Comparison of ENCODE assay signal across 8 cellular contexts in genomic region chr17:28849281-28849680, GRCh38. TPM values are rescaled to one million over a fixed set of nuclear protein-coding genes. Genes with fewer than 3 reads are reported as not detected.
DNase-seq lines count a peak whose midpoint lies in the region; ATAC-seq and TF ChIP-seq lines count a peak whose summit lies in the region.
"Had no signal": no experiment of that assay in that cellular context is flagged by ENCODE, and none has a peak within 500 bp of the region (broad histone marks: within the 10 kb centered on the region; RNA-seq: fewer than 3 reads in every experiment).

No MANE protein-coding gene starts in this region.

- TF ChIP-seq CTCF in CD14-positive monocyte (IDR thresholded peaks at IDR 0.05), result peak; percentile 11
- peak; percentile 15 for TF ChIP-seq CTCF in GM12864 (IDR thresholded peaks at IDR 0.05; ENCODE audit: low read depth, low read length, missing control alignments)
- TF ChIP-seq CTCF in RWPE2 (IDR thresholded peaks at IDR 0.05; ENCODE audit: poor library complexity, severe bottlenecking), result no peak
- TF ChIP-seq CTCF in fibroblast of villous mesenchyme (IDR thresholded peaks at IDR 0.05; ENCODE audit: insufficient read depth, low read depth, low read length), result peak; percentile 10

- H3K4me3 ChIP-seq in GM12864 (ENCODE audit: low read depth, low read length), result no peak overlapping the region
- H3K4me3 ChIP-seq in RWPE2 (ENCODE audit: severe bottlenecking), result no peak overlapping the region
- no peak overlapping the region for H3K4me3 ChIP-seq in fibroblast of villous mesenchyme (ENCODE audit: low read depth, low read length)

- H3K4me1 Mint-ChIP-seq in CD14-positive monocyte, result peaks cover 3% of the 10 kb centered on the region
- H3K4me1 Mint-ChIP-seq: nephron had no signal

- H3K9me3 ChIP-seq in RWPE2 (ENCODE audit: severe bottlenecking), result no peaks in the 10 kb centered on the region

- H3K36me3 ChIP-seq in RWPE2 (ENCODE audit: low read depth), result no peaks in the 10 kb centered on the region

- intact Hi-C loops in CD14-positive monocyte (cut with micrococcal nuclease), result no loop called here

- ATAC-seq in RWPE2 (ENCODE audit: low read depth), result peak; percentile 50; the same call in 1 of the 3 replicates

- peaks cover 1 to 4% (median 2%) of the 10 kb centered on the region in 3 donors for H3K27me3 Mint-ChIP-seq in CD14-positive monocyte (ENCODE audit: low read depth in 3 of 3)

- no peak overlapping the region for H3K4me3 Mint-ChIP-seq in CD14-positive monocyte
- H3K4me3 Mint-ChIP-seq: nephron had no signal

- H3K27me3 ChIP-seq in RWPE2 (ENCODE audit: insufficient read depth, poor library complexity, severe bottlenecking), result no peaks in the 10 kb centered on the region

- H3K27ac ChIP-seq in RWPE2 (ENCODE audit: poor library complexity, severe bottlenecking), result no peak overlapping the region

- no peak overlapping the region for H3K27ac Mint-ChIP-seq in CD14-positive monocyte
- H3K27ac Mint-ChIP-seq: nephron had no signal

- H3K4me1 ChIP-seq in RWPE2 (ENCODE audit: insufficient read depth, poor library complexity, severe bottlenecking), result peaks cover 3% of the 10 kb centered on the region

- DNase-seq in CD14-positive monocyte (ENCODE audit: low spot score) (no peak), GM12864 (ENCODE audit: low read depth) (no peak), RWPE2 (ENCODE audit: low spot score) (no peak), fibroblast of villous mesenchyme (ENCODE audit: low read depth) (peak; percentile 7), T-helper 1 cell (no peak), hepatic stellate cell (ENCODE audit: low spot score) (no peak)
- DNase-seq in activated T-cell treated with anti-CD3 and anti-CD28 coated beads, Interleukin-2, amount 50 U/mL, for 48 hours, result no peak

- H3K36me3 Mint-ChIP-seq in CD14-positive monocyte, result no peaks in the 10 kb centered on the region

- H3K9me3 Mint-ChIP-seq in CD14-positive monocyte, result peaks cover 0 to 2% (median 0%) of the 10 kb centered on the region in 7 donors
- H3K9me3 Mint-ChIP-seq: nephron had no signal

RNA-seq across cellular contexts. Expression of gene ERAL1, which starts 5.5 kb away (rescaled TPM):
- 10 to 100 TPM; 33.8 to 34.5 TPM for polyA plus RNA-seq in CD14-positive monocyte
- total RNA-seq in fibroblast of villous mesenchyme, result 29.6 and 39.3 TPM in 2 replicates

RNA-seq across cellular contexts. Expression of gene FAM222B, which starts 6.7 kb away (rescaled TPM):
- 1 to 10 TPM; 1.5 to 1.9 TPM for polyA plus RNA-seq in CD14-positive monocyte
- total RNA-seq in fibroblast of villous mesenchyme, result 5.5 and 6.9 TPM in 2 replicates

RNA-seq across cellular contexts. Expression of gene FLOT2, which starts 48.3 kb away (rescaled TPM):
- 100 to 1,000 TPM; 244 to 271 TPM for polyA plus RNA-seq in CD14-positive monocyte
- 39.6 and 43.6 TPM in 2 replicates for total RNA-seq in fibroblast of villous mesenchyme

RNA-seq across cellular contexts. Expression of gene DHRS13, which starts 53.6 kb away (rescaled TPM):
- polyA plus RNA-seq in CD14-positive monocyte, result 1 to 10 TPM; 3.7 to 4.5 TPM
- total RNA-seq in fibroblast of villous mesenchyme, result 2.6 and 3.5 TPM in 2 replicates
